In genomic region chr12:21433525-21433924, GRCh38 we compare ENCODE assay signal across 33 cellular contexts.
"Had no signal": no experiment of that assay in that cellular context is flagged by ENCODE, and none has a peak within 500 bp of the region (broad histone marks: within the 10 kb centered on the region; RNA-seq: fewer than 3 reads in every experiment).

No MANE protein-coding gene starts in this region.

- H3K4me3 Mint-ChIP-seq: activated B cell treated with CpG ODN at 0.5 μM for 24 hours; activated CD4-positive, alpha-beta memory T cell treated with anti-CD3 and anti-CD28 coated beads for 36 hours; activated CD4-positive, alpha-beta T cell treated with anti-CD3 and anti-CD28 coated beads, Interleukin-2, amount 10 ng/mL, durations not matched to agents 24 days and 14 days; activated CD8-positive, alpha-beta T cell treated with anti-CD3 and anti-CD28 coated beads for 36 hours; activated naive CD4-positive, alpha-beta T cell treated with anti-CD3 and anti-CD28 coated beads, Interleukin-2, amount 10 ng/mL, durations not matched to agents 7 days and 5 days; activated naive CD8-positive, alpha-beta T cell treated with anti-CD3 and anti-CD28 coated beads for 36 hours; activated T-cell treated with anti-CD3 and anti-CD28 coated beads, Interleukin-2, amount 50 U/mL, for 24 hours; T-helper 1 cell treated with Interleukin-12 subunit alpha and Interleukin-12 subunit beta and Interleukin-4 antibody, amounts not matched to agents 30 μg/mL and 1 μg/mL, for 36 hours; T-helper 2 cell treated with Interferon-gamma antibody and Interleukin-4, amounts not matched to agents 5 μg/mL and 100 μg/mL, for 36 hours had no signal

- FAIRE-seq: astrocyte, TTC549 had no signal

- H3K27ac ChIP-seq: adrenal gland, body of pancreas, brain microvascular endothelial cell, breast epithelium, VCaP had no signal

- H3K9me3 ChIP-seq: adrenal gland, body of pancreas, breast epithelium had no signal

- H3K4me3 ChIP-seq: adrenal gland, body of pancreas, breast epithelium had no signal

- H3K27me3 ChIP-seq: body of pancreas, brain microvascular endothelial cell had no signal

- H3K36me3 ChIP-seq: adrenal gland, brain microvascular endothelial cell, breast epithelium had no signal

- H3K9me3 Mint-ChIP-seq: activated B cell treated with CpG ODN at 0.5 μM for 24 hours; activated CD4-positive, alpha-beta memory T cell treated with anti-CD3 and anti-CD28 coated beads for 36 hours; activated CD4-positive, alpha-beta T cell treated with anti-CD3 and anti-CD28 coated beads, Interleukin-2, amount 10 ng/mL, durations not matched to agents 24 days and 14 days; activated CD8-positive, alpha-beta T cell treated with anti-CD3 and anti-CD28 coated beads for 36 hours; activated naive CD4-positive, alpha-beta T cell treated with anti-CD3 and anti-CD28 coated beads, Interleukin-2, amount 10 ng/mL, durations not matched to agents 7 days and 5 days; activated naive CD8-positive, alpha-beta T cell treated with anti-CD3 and anti-CD28 coated beads for 36 hours; activated T-cell treated with anti-CD3 and anti-CD28 coated beads, Interleukin-2, amount 50 U/mL, for 24 hours; activated T-helper 2 cell treated with anti-CD3 and anti-CD28 coated beads, Interferon-gamma antibody, Interleukin-2, Interleukin-4, amounts not matched to agents 10 μg/mL and 5 μg/mL and 100 μg/mL, durations not matched to agents 14 hours and 24 hours and 36 hours; T-helper 1 cell treated with Interleukin-12 subunit alpha and Interleukin-12 subunit beta and Interleukin-4 antibody, amounts not matched to agents 30 μg/mL and 1 μg/mL, for 36 hours; T-helper 2 cell treated with Interferon-gamma antibody and Interleukin-4, amounts not matched to agents 5 μg/mL and 100 μg/mL, for 36 hours had no signal

- H3K27ac Mint-ChIP-seq: activated B cell treated with CpG ODN at 0.5 μM for 24 hours; activated CD4-positive, alpha-beta memory T cell treated with anti-CD3 and anti-CD28 coated beads for 36 hours; activated CD4-positive, alpha-beta T cell treated with anti-CD3 and anti-CD28 coated beads, Interleukin-2, amount 10 ng/mL, durations not matched to agents 24 days and 14 days; activated CD8-positive, alpha-beta T cell treated with anti-CD3 and anti-CD28 coated beads for 36 hours; activated naive CD4-positive, alpha-beta T cell treated with anti-CD3 and anti-CD28 coated beads, Interleukin-2, amount 10 ng/mL, durations not matched to agents 7 days and 5 days; activated naive CD4-positive, alpha-beta T cell treated with anti-CD3 and anti-CD28 coated beads, Interleukin-2, amount 50 U/mL, for 72 hours; activated naive CD8-positive, alpha-beta T cell treated with anti-CD3 and anti-CD28 coated beads for 36 hours; activated T-cell treated with anti-CD3 and anti-CD28 coated beads, Interleukin-2, amount 50 U/mL, for 24 hours; activated T-helper 2 cell treated with anti-CD3 and anti-CD28 coated beads, Interferon-gamma antibody, Interleukin-2, Interleukin-4, amounts not matched to agents 10 μg/mL and 5 μg/mL and 100 μg/mL, durations not matched to agents 14 hours and 24 hours and 36 hours; T-helper 1 cell treated with Interleukin-12 subunit alpha and Interleukin-12 subunit beta and Interleukin-4 antibody, amounts not matched to agents 30 μg/mL and 1 μg/mL, for 36 hours; T-helper 2 cell treated with Interferon-gamma antibody and Interleukin-4, amounts not matched to agents 5 μg/mL and 100 μg/mL, for 36 hours had no signal

- ATAC-seq: activated CD8-positive, alpha-beta T cell treated with anti-CD3 and anti-CD28 coated beads for 36 hours; activated naive CD4-positive, alpha-beta T cell treated with anti-CD3 and anti-CD28 coated beads, Interleukin-2, amount 50 U/mL, for 72 hours; body of pancreas had no signal

- DNase-seq: activated B cell treated with CpG ODN at 0.5 μM for 24 hours; activated CD4-positive, alpha-beta memory T cell treated with anti-CD3 and anti-CD28 coated beads for 36 hours; activated CD4-positive, alpha-beta T cell treated with anti-CD3 and anti-CD28 coated beads for 4 hours; activated CD4-positive, alpha-beta T cell treated with anti-CD3 and anti-CD28 coated beads, Interleukin-2, amount 10 ng/mL, durations not matched to agents 24 days and 14 days; activated CD4-positive, alpha-beta T cell treated with anti-CD3 and anti-CD28 coated beads, Interleukin-2, amount 50 U/mL, for 1 hour; activated CD4-positive, alpha-beta T cell treated with anti-CD3 and anti-CD28 coated beads, Interleukin-2, amount 50 U/mL, for 4 hours; activated CD4-positive, CD25-positive, alpha-beta regulatory T cell treated with anti-CD3 and anti-CD28 coated beads, Interleukin-2, amount 50 U/mL, for 72 hours; activated CD8-positive, alpha-beta memory T cell treated with anti-CD3 and anti-CD28 coated beads, Interleukin-2, amount 50 U/mL, for 4 hours; activated CD8-positive, alpha-beta T cell treated with anti-CD3 and anti-CD28 coated beads for 36 hours; activated effector memory CD4-positive, alpha-beta T cell treated with Interleukin-2 at 50 U/mL for 16 hours; activated gamma-delta T cell; activated naive CD4-positive, alpha-beta T cell treated with anti-CD3 and anti-CD28 coated beads, Interleukin-2, amount 10 ng/mL, durations not matched to agents 7 days and 5 days; activated naive CD4-positive, alpha-beta T cell treated with Interleukin-2 at 50 U/mL for 16 hours; activated naive CD8-positive, alpha-beta T cell treated with anti-CD3 and anti-CD28 coated beads for 36 hours; activated T-cell treated with anti-CD3 and anti-CD28 coated beads, Interleukin-2, amount 50 U/mL, for 24 hours; activated T-cell treated with anti-CD3 and anti-CD28 coated beads, Interleukin-2, amount 50 U/mL, for 48 hours; adrenal gland; amniotic stem cell; aorta; body of pancreas; brain microvascular endothelial cell; central memory CD4-positive, alpha-beta T cell; T-helper 1 cell; T-helper 2 cell; T-helper 9 cell had no signal

- H3K4me1 ChIP-seq: breast epithelium had no signal

- H3K27me3 Mint-ChIP-seq: activated CD4-positive, alpha-beta memory T cell treated with anti-CD3 and anti-CD28 coated beads for 36 hours; activated CD8-positive, alpha-beta T cell treated with anti-CD3 and anti-CD28 coated beads for 36 hours; activated naive CD8-positive, alpha-beta T cell treated with anti-CD3 and anti-CD28 coated beads for 36 hours; activated T-cell treated with anti-CD3 and anti-CD28 coated beads, Interleukin-2, amount 50 U/mL, for 24 hours had no signal
